In the genomic region with DNA sequence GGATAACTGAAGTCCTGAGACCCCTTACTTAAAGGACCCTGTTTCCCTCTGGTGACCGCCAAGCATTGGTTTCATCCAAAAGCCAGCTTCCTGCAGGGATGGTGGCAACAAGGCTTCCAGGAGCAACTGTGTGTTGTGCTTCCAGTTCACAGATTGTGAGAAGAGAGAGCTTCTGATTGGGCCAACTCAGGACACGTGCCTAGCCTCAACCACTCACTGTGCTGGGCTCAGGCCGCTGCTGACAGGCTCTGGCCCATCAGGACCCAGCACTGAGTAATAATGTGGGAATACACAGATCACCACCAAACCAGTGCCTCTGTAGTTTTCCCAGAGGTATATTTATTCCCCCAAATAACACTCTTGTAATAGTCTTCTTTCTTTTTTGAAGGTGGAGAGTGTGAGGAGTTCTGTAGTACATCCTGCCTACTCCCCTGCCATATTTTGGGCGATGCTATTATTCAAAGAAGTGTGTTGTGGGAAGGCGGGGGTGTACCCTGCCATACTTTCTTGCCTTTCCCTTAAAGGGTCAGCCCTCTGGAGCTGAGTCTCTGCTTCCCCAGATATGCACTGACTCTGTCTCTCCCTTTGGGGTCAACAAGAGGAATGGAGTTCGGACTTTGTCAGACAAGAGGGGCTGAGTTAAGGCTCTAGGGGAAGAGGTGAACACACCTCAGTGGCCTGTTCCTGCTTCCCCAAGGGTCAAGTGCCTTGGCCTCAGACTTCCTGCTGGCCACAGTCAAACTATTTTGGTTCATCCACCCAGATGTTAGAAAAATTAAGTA, we compare ENCODE assay signal across 1 cellular context.
TF ChIP-seq lines count a peak whose summit lies in the region.

No MANE protein-coding gene starts in this region.

TF ChIP-seq in K562, 482 proteins besides CTCF, POLR2A, EP300 and RAD21 (continued from another document):
- TF ChIP-seq, protein P1, sequence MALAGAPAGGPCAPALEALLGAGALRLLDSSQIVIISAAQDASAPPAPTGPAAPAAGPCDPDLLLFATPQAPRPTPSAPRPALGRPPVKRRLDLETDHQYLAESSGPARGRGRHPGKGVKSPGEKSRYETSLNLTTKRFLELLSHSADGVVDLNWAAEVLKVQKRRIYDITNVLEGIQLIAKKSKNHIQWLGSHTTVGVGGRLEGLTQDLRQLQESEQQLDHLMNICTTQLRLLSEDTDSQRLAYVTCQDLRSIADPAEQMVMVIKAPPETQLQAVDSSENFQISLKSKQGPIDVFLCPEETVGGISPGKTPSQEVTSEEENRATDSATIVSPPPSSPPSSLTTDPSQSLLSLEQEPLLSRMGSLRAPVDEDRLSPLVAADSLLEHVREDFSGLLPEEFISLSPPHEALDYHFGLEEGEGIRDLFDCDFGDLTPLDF (CRISPR knock-in tag; IDR thresholded peaks at IDR 0.05): no peak
- no peak for TF ChIP-seq EHMT2 (IDR thresholded peaks at IDR 0.05)
- TF ChIP-seq, protein P2, sequence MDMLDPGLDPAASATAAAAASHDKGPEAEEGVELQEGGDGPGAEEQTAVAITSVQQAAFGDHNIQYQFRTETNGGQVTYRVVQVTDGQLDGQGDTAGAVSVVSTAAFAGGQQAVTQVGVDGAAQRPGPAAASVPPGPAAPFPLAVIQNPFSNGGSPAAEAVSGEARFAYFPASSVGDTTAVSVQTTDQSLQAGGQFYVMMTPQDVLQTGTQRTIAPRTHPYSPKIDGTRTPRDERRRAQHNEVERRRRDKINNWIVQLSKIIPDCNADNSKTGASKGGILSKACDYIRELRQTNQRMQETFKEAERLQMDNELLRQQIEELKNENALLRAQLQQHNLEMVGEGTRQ (CRISPR knock-in tag; IDR thresholded peaks at IDR 0.05): peak; percentile 87
- TF ChIP-seq, protein P3, sequence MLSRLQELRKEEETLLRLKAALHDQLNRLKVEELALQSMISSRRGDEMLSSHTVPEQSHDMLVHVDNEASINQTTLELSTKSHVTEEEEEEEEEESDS (CRISPR knock-in tag; IDR thresholded peaks at IDR 0.05): no peak
